In the genomic region with DNA sequence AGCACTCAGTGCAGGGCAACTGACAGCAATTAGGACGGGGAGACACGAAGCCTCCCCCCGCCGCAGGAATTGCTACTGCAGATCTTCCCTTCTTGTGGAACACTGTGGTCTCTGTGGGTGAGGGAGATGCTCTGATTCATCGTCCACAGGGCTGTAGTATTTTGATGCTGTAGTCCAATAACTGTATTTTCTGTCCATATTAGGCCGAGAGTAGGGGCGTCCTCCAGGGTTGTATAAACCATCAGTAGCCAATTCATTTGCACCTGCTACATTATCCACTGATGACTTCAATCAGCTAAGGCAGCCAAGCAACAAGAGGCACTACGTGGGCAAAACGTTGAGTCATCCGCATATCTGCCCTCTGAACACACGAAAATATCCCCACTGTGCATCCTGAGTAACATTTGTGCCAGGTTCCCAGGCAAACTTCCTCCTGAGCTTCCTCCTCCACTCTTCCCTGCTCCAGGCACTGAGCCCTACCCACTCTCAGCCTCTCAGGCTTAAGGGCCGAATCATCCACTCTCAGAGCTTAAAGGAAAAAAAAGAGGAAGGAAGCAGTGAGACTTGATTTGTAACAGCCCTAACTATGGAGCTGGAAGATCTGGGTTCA, we compare ENCODE assay signal across 8 cellular contexts.
DNase-seq lines count a peak whose midpoint lies in the region; ATAC-seq, FAIRE-seq and TF ChIP-seq lines count a peak whose summit lies in the region.

No MANE protein-coding gene starts in this region.

- no peaks in the 10 kb centered on the region for H3K79me1 ChIP-seq in mesendoderm (ENCODE audit: low read length)

- H3K27ac ChIP-seq in BLaER1 = peak overlapping the region; percentile 15; the same call in 1 of the 2 replicates
- H3K27ac ChIP-seq in GM12878 (ENCODE audit: control insufficient read depth, insufficient read depth) = no peak overlapping the region
- no peak overlapping the region for H3K27ac ChIP-seq in mesendoderm (ENCODE audit: low read depth, low read length)

- no peak overlapping the region for H2BK120ac ChIP-seq in mesendoderm (ENCODE audit: low read depth, low read length)

- POLR2A ChIA-PET in GM12878 (lab: Charles Lee) = interaction anchor here (0.6 to 1.2 kb wide), 2 partner anchors 16 to 52 kb away, joined by 3 to 6 read pairs; no protein-coding TSS in a partner anchor

- H3K9ac ChIP-seq in BLaER1 = no peak overlapping the region
- no peak overlapping the region for H3K9ac ChIP-seq in GM12878 (ENCODE audit: control insufficient read depth, insufficient read depth, low read length)
- H3K9ac ChIP-seq in mesendoderm (ENCODE audit: low read length) = no peak overlapping the region

- TF ChIP-seq POLR2A in GM12878 (IDR thresholded peaks at IDR 0.05; ENCODE audit: low read depth, low read length) (no peak), GM18505 (IDR thresholded peaks at IDR 0.05; ENCODE audit: borderline replicate concordance, extremely low read depth, insufficient read depth, insufficient read length) (no peak)

- peak overlapping the region; percentile 48 for H3K4me2 ChIP-seq in BLaER1
- H3K4me2 ChIP-seq in GM12878 (ENCODE audit: control insufficient read depth, insufficient read depth) = no peak overlapping the region
- no peak overlapping the region for H3K4me2 ChIP-seq in mesendoderm (ENCODE audit: low read length)

- no peak for TF ChIP-seq EP300 in GM12878 (IDR thresholded peaks at IDR 0.05; ENCODE audit: borderline replicate concordance in 1 of 2, control insufficient read depth in 1 of 2, low read depth in 2 of 2, low read length in 2 of 2)

- H3K27me3 ChIP-seq in BLaER1 (no peaks in the 10 kb centered on the region), GM12878 (replicated peaks in 1 of 2; ENCODE audit: control insufficient read depth in 2 of 2, insufficient read depth in 2 of 2, low read length in 1 of 2) (no peaks in the 10 kb centered on the region), mesendoderm (ENCODE audit: insufficient read depth, low read length, poor library complexity) (no peaks in the 10 kb centered on the region)

- no peak overlapping the region for H4K8ac ChIP-seq in mesendoderm (ENCODE audit: low read depth, low read length)

- no peak for TF ChIP-seq RAD21 in GM12878 (IDR thresholded peaks at IDR 0.05; ENCODE audit: insufficient read depth, low read depth, low read length)

- CTCF ChIA-PET in GM12878 (lab: Yijun Ruan, JAX) = interaction anchor here (1.0 to 1.6 kb wide), 2 partner anchors 41 to 129 kb away, joined by 4 to 5 read pairs; no protein-coding TSS in a partner anchor

- intact Hi-C loops in GM12878 (cut with micrococcal nuclease; ENCODE audit: unreplicated experiment) = no loop called here

- SMC1A ChIA-PET in GM12878 (lab: Charles Lee; ENCODE audit: uncharacterized antibody, unreplicated experiment) = interaction anchor here (1.1 to 1.5 kb wide), 2 partner anchors 41 to 43 kb away, joined by 4 to 10 read pairs; no protein-coding TSS in a partner anchor

- RAD21 ChIA-PET in GM12878 (lab: Charles Lee; ENCODE audit: unreplicated experiment) = interaction anchor here (0.9 to 1.2 kb wide), 5 partner anchors 12 to 128 kb away, joined by 3 to 6 read pairs (median 3); no protein-coding TSS in a partner anchor

- no peak overlapping the region for H3K23ac ChIP-seq in mesendoderm (ENCODE audit: low read length)

- H2AK5ac ChIP-seq in mesendoderm (ENCODE audit: low read length) = peak overlapping the region; percentile 24

- in situ Hi-C loops in GM12878 (cut with MboI) = no loop called here
- in situ Hi-C loops in GM13976 (cut with MboI; ENCODE audit: low sequenced_read_pairs, unreplicated experiment) = no loop called here

- WGBS in GM12878 (ENCODE audit: insufficient coverage, insufficient replicate concordance, low lambda C conversion rate, missing lambda C conversion rate) = 55% methylated on average over 12 of the region's 12 CpGs
- WGBS in mesendoderm (ENCODE audit: extremely low coverage, insufficient coverage, low lambda C conversion rate) = no CpG with 5 or more reads among the region's 12 CpGs

- H2BK5ac ChIP-seq in mesendoderm (ENCODE audit: low read length) = peak overlapping the region; percentile 16

- peak overlapping the region; percentile 52 for H3K56ac ChIP-seq in mesendoderm (ENCODE audit: low read length)

- H3K79me2 ChIP-seq in GM12878 (ENCODE audit: control insufficient read depth, insufficient read depth, low read length) = no peaks in the 10 kb centered on the region
- H3K79me2 ChIP-seq in mesendoderm (ENCODE audit: control insufficient read depth, insufficient read depth, low read length) = no peaks in the 10 kb centered on the region

- no peak overlapping the region for H4K5ac ChIP-seq in mesendoderm (ENCODE audit: low read length)

- H3K4me1 ChIP-seq in BLaER1 = peaks cover 28% of the 10 kb centered on the region
- H3K4me1 ChIP-seq in GM12878 (ENCODE audit: control insufficient read depth, insufficient read depth, low read length) = peaks cover 11% of the 10 kb centered on the region; the same call in 1 of the 2 replicates
- peaks cover 12% of the 10 kb centered on the region for H3K4me1 ChIP-seq in mesendoderm (ENCODE audit: control insufficient read depth, low read depth, low read length)

- no peak overlapping the region for H2BK15ac ChIP-seq in mesendoderm (replicated peaks; ENCODE audit: low read depth)

- H3K4ac ChIP-seq in mesendoderm (ENCODE audit: low read depth, low read length) = no peak overlapping the region

- no TSS peak for BruUV-seq in GM12878 (replicated peaks; lab: Mats Ljungman, UMichigan)

- no peaks in the 10 kb centered on the region for H3K36me3 ChIP-seq in BLaER1
- H3K36me3 ChIP-seq in GM12878 (ENCODE audit: control insufficient read depth in 2 of 2, insufficient read depth in 2 of 2, low read length in 1 of 2) = no peaks in the 10 kb centered on the region
- no peaks in the 10 kb centered on the region for H3K36me3 ChIP-seq in mesendoderm (ENCODE audit: control insufficient read depth, insufficient read depth, low read length)

- H2AFZ ChIP-seq in GM12878 (ENCODE audit: control insufficient read depth, low read depth, low read length) = peak overlapping the region; percentile 46

- peak; percentile 83 for FAIRE-seq in GM12878 (lab: Jason Lieb, UNC)

- no peak overlapping the region for H3K4me3 ChIP-seq in BLaER1
- no peak overlapping the region for H3K4me3 ChIP-seq in GM12878
- H3K4me3 ChIP-seq in mesendoderm (ENCODE audit: low read length) = no peak overlapping the region

- H3K18ac ChIP-seq in mesendoderm (ENCODE audit: low read length) = no peak overlapping the region

- no peaks in the 10 kb centered on the region for H4K20me1 ChIP-seq in BLaER1
- no peaks in the 10 kb centered on the region for H4K20me1 ChIP-seq in GM12878 (ENCODE audit: control insufficient read depth, insufficient read depth)

- no peak for TF ChIP-seq CTCF in GM12878 (IDR thresholded peaks at IDR 0.05 in 2 of 3, conservative IDR thresholded peaks at IDR 0.05 in 1 of 3; ENCODE audit: control insufficient read depth in 2 of 3, extremely low read depth in 1 of 3, insufficient read depth in 1 of 3, low read depth in 3 of 3, low read length in 3 of 3)
- no peak for TF ChIP-seq CTCF in GM13976 (IDR thresholded peaks at IDR 0.05; ENCODE audit: borderline replicate concordance, control extremely low read depth, extremely low read depth, insufficient read depth, missing control alignments)

- peak; percentile 49 for ATAC-seq in GM12878
- ATAC-seq in HG03439 (IDR thresholded peaks at IDR 0.05; ENCODE audit: unreplicated experiment) = no peak
- no peak for ATAC-seq in GM18505 (IDR thresholded peaks at IDR 0.05; ENCODE audit: unreplicated experiment)

- H3K9me3 ChIP-seq in BLaER1 (no peaks in the 10 kb centered on the region), GM12878 (replicated peaks; ENCODE audit: control insufficient read depth, insufficient read depth, low read length) (no peaks in the 10 kb centered on the region; the same call in 1 of the 3 replicates)

- DNase-seq in Kasumi-1 (lab: John Stamatoyannopoulos, UW) (peak; percentile 85 to 87), GM12878 (ENCODE audit: low read depth, low spot score) (no peak), mesendoderm (peak; percentile 53), GM13976 (ENCODE audit: low spot score) (no peak), cerebellar nuclear complex (lab: John Stamatoyannopoulos, UW) (no peak)

TF ChIP-seq in GM12878, 131 proteins besides CTCF, POLR2A, EP300 and RAD21:
- no peak for TF ChIP-seq CHD1 (IDR thresholded peaks at IDR 0.05; ENCODE audit: low read depth, low read length)

Comparison
In these comparisons a context has a peak if more than half of its experiments do, and no peak if none do; other contexts are left out.
1. DNase-seq: peak in Kasumi-1 (2 of 2) and mesendoderm (single experiment); none in GM12878 (single experiment), GM13976 (single experiment) and cerebellar nuclear complex (0 of 2).